ENCODE assay signal across 31 cellular contexts in the genomic region with DNA sequence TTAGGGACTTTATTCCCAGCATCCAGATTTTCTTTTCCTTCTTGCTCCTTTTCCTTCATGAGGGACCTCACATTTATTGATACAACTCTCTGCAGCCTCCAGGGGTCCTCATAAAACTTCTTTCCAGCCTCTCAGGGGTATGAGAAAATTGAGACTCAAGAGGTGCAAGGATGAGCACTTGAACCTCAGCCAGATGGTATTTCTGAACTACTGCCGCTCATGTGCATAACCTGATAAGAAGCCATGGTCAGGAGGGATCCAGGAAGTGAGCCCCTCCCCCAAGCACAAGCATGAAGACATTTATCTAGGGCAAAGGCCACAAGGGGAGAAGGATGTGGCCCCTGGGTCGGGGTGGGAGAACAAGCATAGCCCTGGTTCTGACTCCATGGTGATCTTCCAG.
"Had no signal": no experiment of that assay in that cellular context is flagged by ENCODE, and none has a peak within 500 bp of the region (broad histone marks: within the 10 kb centered on the region; RNA-seq: fewer than 3 reads in every experiment).

No MANE protein-coding gene starts in this region.

- DNase-seq: activated CD4-positive, alpha-beta T cell treated with anti-CD3 and anti-CD28 coated beads for 48 hours; activated CD4-positive, alpha-beta T cell treated with anti-CD3 and anti-CD28 coated beads, Interleukin-2, amount 50 U/mL, for 48 hours; activated CD8-positive, alpha-beta memory T cell treated with anti-CD3 and anti-CD28 coated beads, Interleukin-2, amount 50 U/mL, for 4 hours; activated effector memory CD4-positive, alpha-beta T cell treated with anti-CD3 and anti-CD28 coated beads, Interleukin-2, amount 50 U/mL, for 16 hours; activated naive CD4-positive, alpha-beta T cell treated with anti-CD3 and anti-CD28 coated beads for 36 hours; activated naive CD8-positive, alpha-beta T cell treated with anti-CD3 and anti-CD28 coated beads for 36 hours; activated T-cell treated with anti-CD3 and anti-CD28 coated beads, Interleukin-2, amount 50 U/mL, for 1 hour; adrenal gland; brain microvascular endothelial cell; cortex of kidney; effector memory CD8-positive, alpha-beta T cell; head of caudate nucleus; hippocampal formation; immature natural killer cell; kidney; midbrain; naive thymus-derived CD4-positive, alpha-beta T cell; nucleus accumbens; pancreas; retina; sigmoid colon; small intestine; stimulated activated CD4-positive, alpha-beta T cell treated with anti-CD3 and anti-CD28 coated beads, Interleukin-1b, Interleukin-23, amount 100 ng/mL, for 48 hours; stimulated activated CD4-positive, alpha-beta T cell treated with anti-CD3 and anti-CD28 coated beads, Interleukin-4, amount 100 ng/mL, for 4 hours; stimulated activated CD8-positive, alpha-beta memory T cell treated with anti-CD3 and anti-CD28 coated beads, Interleukin-4, amount 100 ng/mL, for 48 hours; stomach; T-helper 2 cell; tibial artery had no signal

- ATAC-seq: effector memory CD8-positive, alpha-beta T cell; naive thymus-derived CD4-positive, alpha-beta T cell; pancreas; stimulated activated memory B cell treated with anti-CD40 and anti-IgM and Interleukin-4, amounts not matched to agents 10 μg/mL and 1 μg/mL and 100 μg/mL, for 72 hours had no signal

- H3K9me3 ChIP-seq: adrenal gland, pancreas, prostate gland, sigmoid colon, stomach, tibial artery had no signal

- H3K36me3 ChIP-seq: adrenal gland, brain microvascular endothelial cell, pancreas, prostate gland, sigmoid colon, stomach, tibial artery had no signal

- H3K27ac ChIP-seq: adrenal gland, brain microvascular endothelial cell, pancreas, prostate gland, sigmoid colon, stomach, tibial artery, VCaP had no signal
